Comparison of ENCODE assay signal across 7 cellular contexts in the genomic region with DNA sequence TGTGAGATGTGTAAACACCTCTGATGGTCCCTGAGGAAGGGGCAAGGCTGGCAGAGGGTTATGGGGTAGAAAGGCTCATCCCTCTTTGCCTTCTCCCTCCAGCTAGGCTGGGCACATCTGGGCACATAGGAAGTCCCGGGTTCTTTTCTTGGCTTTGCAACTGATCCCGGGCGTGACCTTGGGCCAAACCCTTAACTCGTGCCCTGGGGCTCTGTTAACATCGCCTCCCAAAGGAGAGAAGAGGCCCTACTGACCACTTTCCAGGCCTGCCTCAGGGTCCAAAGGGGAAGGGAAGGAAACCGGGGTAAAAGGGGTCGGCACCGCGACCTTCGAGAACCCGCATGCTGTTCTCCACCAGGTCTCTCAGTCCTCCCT. TPM values are rescaled to one million over a fixed set of nuclear protein-coding genes. Genes with fewer than 3 reads are reported as not detected.
A peak's percentile ranks its signal among the peaks of the same experiment; 100 is the strongest.
DNase-seq lines count a peak whose midpoint lies in the region; ATAC-seq and TF ChIP-seq lines count a peak whose summit lies in the region.

No MANE protein-coding gene starts in this region.

- H3K9me3 ChIP-seq in stomach: no peaks in the 10 kb centered on the region

- no peaks in the 10 kb centered on the region for H3K36me3 ChIP-seq in stomach

- H3K4me3 Mint-ChIP-seq in HFFc6 (peak overlapping the region; percentile 89), immature natural killer cell (peak overlapping the region; percentile 35 to 92 (median 69))
- peak overlapping the region; percentile 93 for H3K4me3 Mint-ChIP-seq in activated T-helper 17 cell treated with anti-CD3 and anti-CD28 coated beads, Interleukin-2, amount 50 U/mL, for 72 hours

- peaks cover 18 to 48% (median 46%) of the 10 kb centered on the region in 4 donors for H3K4me1 ChIP-seq in stomach

- H3K27me3 Mint-ChIP-seq in HFFc6 (ENCODE audit: insufficient read depth) (peaks cover 8% of the 10 kb centered on the region), immature natural killer cell (ENCODE audit: low read depth in 3 of 3) (peaks cover 2 to 8% (median 2%) of the 10 kb centered on the region in 3 donors)
- no peaks in the 10 kb centered on the region for H3K27me3 Mint-ChIP-seq in activated T-helper 17 cell treated with anti-CD3 and anti-CD28 coated beads, Interleukin-2, amount 50 U/mL, for 72 hours

- intact Hi-C loops in stomach (cut with DNase I; ENCODE audit: low total_unique reads): no loop called here

- H3K4me3 ChIP-seq in stomach: peak overlapping the region; percentile 56 to 82 (median 64)

- ATAC-seq in activated T-helper 17 cell treated with anti-CD3 and anti-CD28 coated beads, Interleukin-2, amount 50 U/mL, for 72 hours (replicated peaks): no peak

- DNase-seq in HFFc6: no peak
- DNase-seq in immature natural killer cell: no peak
- no peak for DNase-seq in stomach
- DNase-seq in mucosa of gallbladder (ENCODE audit: low spot score): no peak
- DNase-seq in epidermal melanocyte (ENCODE audit: insufficient read length, low spot score): no peak
- DNase-seq in stimulated activated CD4-positive, alpha-beta T cell treated with anti-CD3 and anti-CD28 coated beads, Interleukin-2, amount 100 ng/mL, for 24 hours: no peak

- 6 to 28% (median 14%) methylated on average over 4 to 11 of the region's 11 CpGs for WGBS in stomach, 5 donors

- H3K27ac Mint-ChIP-seq in HFFc6: no peak overlapping the region; the same call in 1 of the 2 replicates
- H3K27ac Mint-ChIP-seq in activated T-helper 17 cell treated with anti-CD3 and anti-CD28 coated beads, Interleukin-2, amount 50 U/mL, for 72 hours: peak overlapping the region; percentile 78
- H3K27ac Mint-ChIP-seq in immature natural killer cell: peak overlapping the region in 4 of 6 donors; percentile 61 to 85 (median 68)

- no peak for TF ChIP-seq POLR2A in stomach (IDR thresholded peaks at IDR 0.05)

- no peaks in the 10 kb centered on the region for H3K27me3 ChIP-seq in stomach

- H3K4me1 Mint-ChIP-seq in HFFc6 (ENCODE audit: low read depth): peaks cover 55% of the 10 kb centered on the region
- H3K4me1 Mint-ChIP-seq in activated T-helper 17 cell treated with anti-CD3 and anti-CD28 coated beads, Interleukin-2, amount 50 U/mL, for 72 hours: peaks cover 27% of the 10 kb centered on the region
- H3K4me1 Mint-ChIP-seq in immature natural killer cell: peaks cover 42 to 45% of the 10 kb centered on the region in 2 donors

- H3K36me3 Mint-ChIP-seq in HFFc6 (ENCODE audit: low read depth) (0 out of 2 replicates have a peak, but pooled peaks cover 6% of the 10 kb centered on the region), immature natural killer cell (peaks cover 0 to 4% (median 0%) of the 10 kb centered on the region in 3 donors)
- peaks cover 42% of the 10 kb centered on the region for H3K36me3 Mint-ChIP-seq in activated T-helper 17 cell treated with anti-CD3 and anti-CD28 coated beads, Interleukin-2, amount 50 U/mL, for 72 hours (ENCODE audit: low read depth)

- TF ChIP-seq CTCF in HFFc6 (IDR thresholded peaks at IDR 0.05): no peak
- TF ChIP-seq CTCF in stomach (IDR thresholded peaks at IDR 0.05): no peak

- no peak for TF ChIP-seq EP300 in stomach (IDR thresholded peaks at IDR 0.05)

- H3K9me3 Mint-ChIP-seq in HFFc6: no peaks in the 10 kb centered on the region
- no peaks in the 10 kb centered on the region for H3K9me3 Mint-ChIP-seq in activated T-helper 17 cell treated with anti-CD3 and anti-CD28 coated beads, Interleukin-2, amount 50 U/mL, for 72 hours
- H3K9me3 Mint-ChIP-seq in immature natural killer cell: no peaks in the 10 kb centered on the region

- peak overlapping the region; percentile 37 to 92 (median 87) for H3K27ac ChIP-seq in stomach

RNA-seq across cellular contexts. Expression of gene C3orf18, which starts 0.5 kb away (rescaled TPM):
- 10 to 100 TPM; 12.9 to 15.5 (median 14.2) TPM for total RNA-seq in HFFc6 (2021; fragmentation: NEBNext Ultra II Directional; extraction: Animal tissue kit (Norgen Biotek cat#: 25700))
- total RNA-seq in activated T-helper 17 cell treated with anti-CD3 and anti-CD28 coated beads, Interleukin-2, amount 50 U/mL, for 72 hours: 10 to 100 TPM; 17.3 to 50.8 TPM
- polyA plus RNA-seq in immature natural killer cell: 10 to 100 TPM in 2 of 3 donors, 1 to 10 TPM in 1; 8.8 to 28.8 (median 11.5) TPM
- total RNA-seq in stomach: 10 to 100 TPM in 2 of 5 donors, 1 to 10 TPM in 2, not detected in 1; 4.9 to 75.0 (median 16.4) TPM
- 1 to 10 TPM; 5.9 to 9.0 (median 8.2) TPM for polyA plus RNA-seq in stomach
- 12.3 TPM for total RNA-seq in mucosa of gallbladder

RNA-seq across cellular contexts. Expression of gene HEMK1, which starts 2.3 kb away (rescaled TPM):
- total RNA-seq in HFFc6 (2021; fragmentation: NEBNext Ultra II Directional; extraction: Animal tissue kit (Norgen Biotek cat#: 25700)): 10 to 100 TPM; 17.9 to 20.7 (median 19.2) TPM
- total RNA-seq in activated T-helper 17 cell treated with anti-CD3 and anti-CD28 coated beads, Interleukin-2, amount 50 U/mL, for 72 hours: 10 to 100 TPM; 47.5 to 99.2 TPM
- polyA plus RNA-seq in immature natural killer cell: 10 to 100 TPM; 18.3 to 54.9 (median 29.7) TPM
- 10 to 100 TPM in 2 of 5 donors, 1 to 10 TPM in 3; 5.8 to 14.3 (median 6.4) TPM for total RNA-seq in stomach
- polyA plus RNA-seq in stomach: 10 to 100 TPM; 19.8 to 24.8 (median 20.0) TPM
- total RNA-seq in mucosa of gallbladder: 29.3 TPM

RNA-seq across cellular contexts. Expression of gene CISH, which starts 44.6 kb away (rescaled TPM):
- total RNA-seq in HFFc6 (2021; fragmentation: NEBNext Ultra II Directional; extraction: Animal tissue kit (Norgen Biotek cat#: 25700)): 1 to 10 TPM in 2 of 6 experiments, under 1 TPM in 4; 0.84 to 1.4 (median 0.95) TPM
- 100 to 1,000 TPM; 204 to 327 TPM for total RNA-seq in activated T-helper 17 cell treated with anti-CD3 and anti-CD28 coated beads, Interleukin-2, amount 50 U/mL, for 72 hours
- polyA plus RNA-seq in immature natural killer cell: 10 to 100 TPM in 1 of 3 donors, 1 to 10 TPM in 2; 4.5 to 23.2 (median 7.3) TPM
- 1 to 10 TPM; 1.8 to 5.7 (median 3.6) TPM for total RNA-seq in stomach
- 10 to 100 TPM in 1 of 3 donors, 1 to 10 TPM in 2; 6.8 to 11.5 (median 7.7) TPM for polyA plus RNA-seq in stomach
- total RNA-seq in mucosa of gallbladder: 6.2 TPM

RNA-seq across cellular contexts. Expression of gene MAPKAPK3, which starts 50.0 kb away (rescaled TPM):
- 10 to 100 TPM; 60.5 to 65.5 (median 62.8) TPM for total RNA-seq in HFFc6 (2021; fragmentation: NEBNext Ultra II Directional; extraction: Animal tissue kit (Norgen Biotek cat#: 25700))
- total RNA-seq in activated T-helper 17 cell treated with anti-CD3 and anti-CD28 coated beads, Interleukin-2, amount 50 U/mL, for 72 hours: 100 to 1,000 TPM in 1 of 2 donors, 10 to 100 TPM in 1; 99.8 to 131 TPM
- 10 to 100 TPM; 57.2 to 92.0 (median 91.2) TPM for polyA plus RNA-seq in immature natural killer cell
- 10 to 100 TPM; 10.3 to 50.0 (median 24.6) TPM for total RNA-seq in stomach
- 10 to 100 TPM; 21.5 to 41.3 (median 37.1) TPM for polyA plus RNA-seq in stomach
- total RNA-seq in mucosa of gallbladder: 27.4 TPM

Comparison
In these comparisons a context has a peak if more than half of its experiments do, and no peak if none do; other contexts are left out.
1. RNA of gene CISH, which starts 44.6 kb away (total RNA-seq): 204 to 327 TPM in activated T-helper 17 cell treated with anti-CD3 and anti-CD28 coated beads, Interleukin-2, amount 50 U/mL, for 72 hours; 6.2 TPM in mucosa of gallbladder (single experiment), 1.8 to 5.7 TPM in stomach and 0.84 to 1.4 TPM in HFFc6; every median in the first group is over 10 times any median in the second.
2. Peak in every context shown above with its lines, with median percentiles within 50 percentile points of each other: H3K4me3 Mint-ChIP-seq.